In the genomic region with DNA sequence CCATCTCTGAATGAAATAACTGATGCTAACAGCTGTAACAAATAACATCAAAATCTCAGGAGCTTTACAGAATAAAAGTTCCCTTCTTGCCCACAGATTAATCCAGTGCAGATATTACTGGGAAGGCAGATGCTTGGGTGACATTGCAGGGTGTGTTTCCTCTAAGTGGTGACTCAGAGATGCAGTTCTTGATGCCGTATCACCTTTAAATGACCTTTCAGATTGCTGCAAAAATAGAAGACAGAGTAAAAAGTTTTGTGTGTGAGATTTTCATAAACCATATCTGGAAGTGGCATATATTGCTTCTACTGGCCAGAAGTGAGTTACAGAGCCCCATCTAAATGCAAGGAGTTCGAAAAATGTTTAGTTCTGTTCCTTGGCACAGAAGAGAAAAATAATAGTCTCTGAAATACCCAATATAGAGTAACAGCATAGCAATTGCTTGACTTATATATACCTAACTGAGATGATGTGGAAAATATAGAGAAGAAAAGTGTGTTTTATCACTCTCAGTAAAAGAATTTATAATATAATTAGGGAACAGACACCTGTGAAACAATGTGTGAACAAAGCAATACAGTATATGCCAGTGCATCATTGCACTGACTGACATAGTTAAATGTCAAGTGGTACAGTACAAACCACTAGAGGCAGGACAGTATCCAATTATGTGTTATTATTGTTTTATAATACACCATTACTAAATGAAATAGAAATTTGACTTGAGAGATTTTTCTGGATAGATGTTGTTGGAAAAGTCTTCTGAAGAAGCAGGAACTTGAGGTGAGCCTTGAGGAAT, we compare ENCODE assay signal across 8 cellular contexts.
DNase-seq lines count a peak whose midpoint lies in the region; ATAC-seq, FAIRE-seq and TF ChIP-seq lines count a peak whose summit lies in the region.

No MANE protein-coding gene starts in this region.

- peak overlapping the region in 1 of 2 donors; percentile 18 for H3K27ac Mint-ChIP-seq in effector memory CD8-positive, alpha-beta T cell

- H3K4me1 Mint-ChIP-seq in effector memory CD8-positive, alpha-beta T cell (ENCODE audit: low read depth in 2 of 2), result peaks cover 12 to 43% of the 10 kb centered on the region in 2 donors

- no peaks in the 10 kb centered on the region for H3K9me3 Mint-ChIP-seq in effector memory CD8-positive, alpha-beta T cell

- H3K36me3 Mint-ChIP-seq in effector memory CD8-positive, alpha-beta T cell (ENCODE audit: insufficient read depth), result peaks cover 2% of the 10 kb centered on the region

- ATAC-seq in GM21367 (IDR thresholded peaks at IDR 0.05; ENCODE audit: unreplicated experiment) (peak; percentile 57), HG03457 (IDR thresholded peaks at IDR 0.05; ENCODE audit: unreplicated experiment) (peak; percentile 65)
- ATAC-seq in effector memory CD8-positive, alpha-beta T cell (replicated peaks), result peak; percentile 61

- FAIRE-seq in GM12892 (lab: Jason Lieb, UNC), result peak; percentile 87

- no peaks in the 10 kb centered on the region for H3K27me3 Mint-ChIP-seq in effector memory CD8-positive, alpha-beta T cell

- no peak for TF ChIP-seq POLR2A in GM12892 (IDR thresholded peaks at IDR 0.05; ENCODE audit: low read depth, low read length)

- no peak for DNase-seq in GM12892 (ENCODE audit: insufficient read length)
- no peak for DNase-seq in effector memory CD8-positive, alpha-beta T cell
- DNase-seq in activated gamma-delta T cell (lab: John Stamatoyannopoulos, UW), result no peak
- no peak for DNase-seq in NCI-H2029 treated with DMSO at 0.1 percent for 48 hours (lab: John Stamatoyannopoulos, UW)
- no peak for DNase-seq in HUDEP-2 (lab: John Stamatoyannopoulos, UW; ENCODE audit: unreplicated experiment in 76 of 76)
- no peak for DNase-seq in superior temporal gyrus (ENCODE audit: extremely low spot score)

- no peak overlapping the region for H3K4me3 Mint-ChIP-seq in effector memory CD8-positive, alpha-beta T cell
